Comparison of ENCODE assay signal across 10 cellular contexts in genomic region chr9:81955625-81956024, GRCh38. TPM values are rescaled to one million over a fixed set of nuclear protein-coding genes. Genes with fewer than 3 reads are reported as not detected.
"Had no signal": no experiment of that assay in that cellular context is flagged by ENCODE, and none has a peak within 500 bp of the region (broad histone marks: within the 10 kb centered on the region; RNA-seq: fewer than 3 reads in every experiment).

No MANE protein-coding gene starts in this region.

- H3K9ac ChIP-seq: KMS-11 had no signal

- FAIRE-seq: HTR-8/SVneo, K562 had no signal

- H3K4me2 ChIP-seq: KMS-11 had no signal

- H3K27ac ChIP-seq: HL-60, KMS-11 had no signal

- H3K4me3 ChIP-seq: K562 had no signal

- DNase-seq: IMR-90, KBM-7, KG1 had no signal

- ATAC-seq: K562 had no signal

RNA-seq across cellular contexts. Expression of gene SPATA31D3, which starts 12.3 kb away (rescaled TPM):
- total RNA-seq: HT-29, HT1080, IMR-90, K562 had no signal
- polyA plus RNA-seq: IgD-negative memory B cell, IMR-90, K562 had no signal

RNA-seq across cellular contexts. Expression of gene SPATA31D4, which starts 27.4 kb away (rescaled TPM):
- total RNA-seq: HT-29, HT1080, IMR-90, K562 had no signal
- polyA plus RNA-seq: IgD-negative memory B cell, IMR-90, K562 had no signal

RNA-seq across cellular contexts. Expression of gene SPATA31D1, which starts 32.9 kb away (rescaled TPM):
- total RNA-seq: HT-29, HT1080, IMR-90, K562 had no signal
- polyA plus RNA-seq: IgD-negative memory B cell, IMR-90, K562 had no signal
